ENCODE assay signal across 8 cellular contexts in the genomic region with DNA sequence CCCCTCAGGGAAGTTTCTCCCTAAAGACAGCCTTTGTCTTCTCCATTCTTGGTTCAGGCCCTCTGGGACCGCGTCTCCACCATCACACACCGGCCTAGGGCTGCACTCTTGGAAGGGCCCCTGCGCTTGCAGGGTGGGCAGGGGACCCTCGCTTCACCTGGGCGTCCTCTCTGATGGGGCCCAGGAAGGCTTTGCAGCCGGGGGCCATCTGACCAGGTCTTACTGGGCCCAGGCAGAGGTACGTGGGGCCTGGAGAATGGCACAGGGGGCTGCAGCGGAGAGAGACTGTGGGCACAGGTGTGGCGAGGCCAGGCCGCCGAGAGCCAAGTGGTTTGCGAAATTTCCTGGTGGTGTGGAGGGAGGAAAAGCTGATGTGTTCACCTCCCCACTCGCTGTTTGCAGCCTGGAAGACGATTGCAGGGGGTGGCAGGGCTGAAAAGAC. TPM values are rescaled to one million over a fixed set of nuclear protein-coding genes. Genes with fewer than 3 reads are reported as not detected.
A peak's percentile ranks its signal among the peaks of the same experiment; 100 is the strongest.
DNase-seq lines count a peak whose midpoint lies in the region; ATAC-seq and TF ChIP-seq lines count a peak whose summit lies in the region.

No MANE protein-coding gene starts in this region.

- no peaks in the 10 kb centered on the region for H4K20me1 ChIP-seq in KMS-11 (ENCODE audit: insufficient read depth)

- peaks cover 4% of the 10 kb centered on the region for H3K9me3 Mint-ChIP-seq in nephron

- intact Hi-C loops in dorsolateral prefrontal cortex (cut with DNase I), result no loop called here

- no peaks in the 10 kb centered on the region for H3K27me3 Mint-ChIP-seq in nephron (ENCODE audit: low read depth)

- no peaks in the 10 kb centered on the region for H3K79me2 ChIP-seq in KMS-11 (ENCODE audit: insufficient read depth, low read depth)

- peak overlapping the region; percentile 88 for H3K9ac ChIP-seq in KMS-11

- peak overlapping the region; percentile 95 to 97 (median 96) for H3K27ac Mint-ChIP-seq in nephron

- H3K4me3 ChIP-seq in BE2C (ENCODE audit: low read depth, low read length) (peak overlapping the region; percentile 63; the same call in 1 of the 2 replicates), KMS-11 (IDR thresholded peaks at IDR 0.05; ENCODE audit: insufficient read depth, low read depth, low read length) (no peak overlapping the region), dorsolateral prefrontal cortex (peak overlapping the region; percentile 38 to 92 (median 65))

- DNase-seq in BE2C (no peak), dorsolateral prefrontal cortex (no peak), foreskin keratinocyte (no peak), NCI-H774 (lab: John Stamatoyannopoulos, UW) (no peak), NCI-H128 (lab: John Stamatoyannopoulos, UW; ENCODE audit: unreplicated experiment) (no peak), NCI-H510A (lab: John Stamatoyannopoulos, UW) (no peak)

- TF ChIP-seq CTCF in BE2C (IDR thresholded peaks at IDR 0.05; ENCODE audit: low read depth, low read length) (no peak), KMS-11 (conservative IDR thresholded peaks at IDR 0.05; ENCODE audit: low read depth, low read length) (no peak), dorsolateral prefrontal cortex (IDR thresholded peaks at IDR 0.05 in 54 of 56, conservative IDR thresholded peaks at IDR 0.05 in 2 of 56; ENCODE audit: low read depth in 1 of 56, partially characterized antibody in 56 of 56) (no peak), nephron (IDR thresholded peaks at IDR 0.05; ENCODE audit: unreplicated experiment in 3 of 3) (no peak), foreskin keratinocyte (conservative IDR thresholded peaks at IDR 0.05) (no peak)

- H2AFZ ChIP-seq in KMS-11 (ENCODE audit: low read depth), result peak overlapping the region; percentile 85

- peaks cover 11% of the 10 kb centered on the region for H3K27me3 ChIP-seq in BE2C
- H3K27me3 ChIP-seq in KMS-11 (ENCODE audit: insufficient read depth, low read depth), result no peaks in the 10 kb centered on the region
- H3K27me3 ChIP-seq in dorsolateral prefrontal cortex, result no peaks in the 10 kb centered on the region
- H3K27me3 ChIP-seq in foreskin keratinocyte, result peaks cover 38% of the 10 kb centered on the region

- H3K4me1 Mint-ChIP-seq in nephron, result peaks cover 24% of the 10 kb centered on the region

- H3K4me3 Mint-ChIP-seq in nephron, result peak overlapping the region; percentile 91 to 98 (median 93)

- ATAC-seq in foreskin keratinocyte, result no peak

- H3K36me3 Mint-ChIP-seq in nephron (ENCODE audit: low read depth), result no peaks in the 10 kb centered on the region

- H3K4me1 ChIP-seq in BE2C (no peaks in the 10 kb centered on the region; the same call in 1 of the 2 replicates), KMS-11 (ENCODE audit: low read depth, poor library complexity, severe bottlenecking) (peaks cover 47% of the 10 kb centered on the region), foreskin keratinocyte (no peaks in the 10 kb centered on the region)

- no peaks in the 10 kb centered on the region for H3K36me3 ChIP-seq in BE2C
- H3K36me3 ChIP-seq in KMS-11 (ENCODE audit: insufficient read depth), result no peaks in the 10 kb centered on the region

- H3K27ac ChIP-seq in KMS-11, result peak overlapping the region; percentile 88
- H3K27ac ChIP-seq in dorsolateral prefrontal cortex, result peak overlapping the region in 45 of 59 donors; percentile 9 to 94 (median 83)
- H3K27ac ChIP-seq in foreskin keratinocyte, result no peak overlapping the region

- H3K4me2 ChIP-seq in KMS-11, result peak overlapping the region; percentile 94

- no peaks in the 10 kb centered on the region for H3K9me3 ChIP-seq in BE2C

RNA-seq across cellular contexts. Expression of a gene that starts 44.4 kb away (rescaled TPM):
- polyA plus RNA-seq in BE2C (2012; ENCODE audit: insufficient read depth, insufficient read length, low read depth), result not detected
- 10 to 100 TPM in 45 of 120 experiments, 1 to 10 TPM in 75; 1.6 to 32.2 (median 8.5) TPM for total RNA-seq in dorsolateral prefrontal cortex
- total RNA-seq in foreskin keratinocyte, result not detected in 2 replicates
- polyA plus RNA-seq in foreskin keratinocyte, result not detected in 2 replicates
